Comparison of ENCODE assay signal across 8 cellular contexts in genomic region chr11:75022759-75023396, GRCh38. TPM values are rescaled to one million over a fixed set of nuclear protein-coding genes. Genes with fewer than 3 reads are reported as not detected.
A peak's percentile ranks its signal among the peaks of the same experiment; 100 is the strongest.
DNase-seq lines count a peak whose midpoint lies in the region; ATAC-seq and TF ChIP-seq lines count a peak whose summit lies in the region.

No MANE protein-coding gene starts in this region.

- H3K4me3 ChIP-seq in AG04450 (ENCODE audit: low read depth, low read length), result no peak overlapping the region
- H3K4me3 ChIP-seq in NT2/D1 (ENCODE audit: insufficient read length, low read depth), result no peak overlapping the region

- TF ChIP-seq CTCF in AG04450 (IDR thresholded peaks at IDR 0.05; ENCODE audit: low read depth, low read length), result peak; percentile 99

- H3K9ac ChIP-seq in NT2/D1 (ENCODE audit: insufficient read length, low read depth), result no peak overlapping the region

- H3K36me3 ChIP-seq in NT2/D1 (ENCODE audit: insufficient read depth, insufficient read length, low read length), result no peaks in the 10 kb centered on the region

- CTCF ChIA-PET in AG04450 (lab: Charles Lee), result interaction anchor here (0.6 to 9.0 kb wide), 31 partner anchors 9 to 241 kb away, joined by 3 to 132 read pairs (median 5); no protein-coding TSS in a partner anchor

- peak; percentile 72 for DNase-seq in AG04450 (ENCODE audit: low read depth, low spot score)
- DNase-seq in HS-5 (ENCODE audit: low read depth), result peak; percentile 44
- peak; percentile 87 for DNase-seq in NT2/D1 (ENCODE audit: low read depth, low spot score)
- peak; percentile 23 for DNase-seq in activated CD8-positive, alpha-beta memory T cell treated with anti-CD3 and anti-CD28 coated beads, Interleukin-2, amount 50 U/mL, for 1 hour (ENCODE audit: extremely low read depth)
- peak; percentile 81 for DNase-seq in epidermal melanocyte (ENCODE audit: insufficient read length, low spot score)
- DNase-seq in mucosa of gallbladder (ENCODE audit: low spot score), result peak; percentile 81
- DNase-seq in stimulated activated CD8-positive, alpha-beta memory T cell treated with anti-CD3 and anti-CD28 coated beads, Interleukin-4, amount 100 ng/mL, for 4 hours (ENCODE audit: low read depth in 2 of 2, low spot score in 1 of 2), result peak; percentile 45 to 51

- POLR2A ChIA-PET in AG04450 (lab: Yijun Ruan, JAX), result interaction anchor here (1.0 kb wide), 1 partner anchor 226 kb away, joined by 3 read pairs; no protein-coding TSS in a partner anchor

- H3K9me3 ChIP-seq in AG04450 (ENCODE audit: control insufficient read depth, insufficient read depth, low read length) (peaks cover 6% of the 10 kb centered on the region), NT2/D1 (ENCODE audit: insufficient read depth, low read length) (peaks cover 27% of the 10 kb centered on the region; the same call in 1 of the 2 replicates)

- ATAC-seq in GM18907 (IDR thresholded peaks at IDR 0.05; ENCODE audit: unreplicated experiment), result peak; percentile 78

- H3K4me1 ChIP-seq in NT2/D1 (ENCODE audit: insufficient read depth, insufficient read length), result no peaks in the 10 kb centered on the region

- peaks cover 3% of the 10 kb centered on the region for H3K27me3 ChIP-seq in AG04450 (ENCODE audit: control insufficient read depth, insufficient read depth, low read length)
- no peaks in the 10 kb centered on the region for H3K27me3 ChIP-seq in NT2/D1 (ENCODE audit: insufficient read depth, insufficient read length)

- H3K27ac ChIP-seq in AG04450 (ENCODE audit: low read depth, low read length), result no peak overlapping the region

RNA-seq across cellular contexts. Expression of gene NEU3, which starts 34.1 kb away (rescaled TPM):
- polyA plus RNA-seq in AG04450 (2011; rRNA removed), result 5.6 and 5.7 TPM in 2 replicates
- polyA minus RNA-seq in AG04450 (2011; rRNA and poly(A)+ RNA removed), result 13.7 and 19.6 TPM in 2 replicates
- total RNA-seq in mucosa of gallbladder, result 8.1 TPM

Comparison
In these comparisons a context has a peak if more than half of its experiments do, and no peak if none do; other contexts are left out.
1. DNase-seq: peak in every context shown above with its lines; median percentile 87 in NT2/D1; 81 in epidermal melanocyte; 81 in mucosa of gallbladder; 72 in AG04450; 48 in stimulated activated CD8-positive, alpha-beta memory T cell treated with anti-CD3 and anti-CD28 coated beads, Interleukin-4, amount 100 ng/mL, for 4 hours; 44 in HS-5; 23 in activated CD8-positive, alpha-beta memory T cell treated with anti-CD3 and anti-CD28 coated beads, Interleukin-2, amount 50 U/mL, for 1 hour.